In genomic region chr15:20249677-20249970, GRCh38 we compare ENCODE assay signal across 7 cellular contexts.
DNase-seq lines count a peak whose midpoint lies in the region; ATAC-seq and TF ChIP-seq lines count a peak whose summit lies in the region.
"Not testable (repeated sequence)": the region's sequence is repeated elsewhere in the genome, so short reads cannot be mapped to it uniquely, and the experiment has no call there.

No MANE protein-coding gene starts in this region.

- DNase-seq in DND-41; effector memory CD8-positive, alpha-beta T cell; mucosa of descending colon; stimulated activated effector memory CD8-positive, alpha-beta T cell treated with anti-CD3 and anti-CD28 coated beads, Interleukin-12 subunit alpha, Interleukin-12 subunit beta, amount 100 ng/mL, for 72 hours (ENCODE audit: low spot score in 2 of 2): not testable (repeated sequence)
- peak; percentile 65 for DNase-seq in activated CD8-positive, alpha-beta memory T cell treated with anti-CD3 and anti-CD28 coated beads, Interleukin-2, amount 10 ng/mL, durations not matched to agents 7 days and 5 days

- H3K4me3 ChIP-seq in BLaER1 treated with 17β-estradiol and CSF1 and Interleukin-3, amounts not matched to agents 10 nM and 100 nM; DND-41 (ENCODE audit: low read depth in 1 of 2, low read length in 2 of 2); OCI-LY3 (ENCODE audit: low read length); mucosa of descending colon: not testable (repeated sequence)

- H3K4me1 Mint-ChIP-seq in activated CD8-positive, alpha-beta memory T cell treated with anti-CD3 and anti-CD28 coated beads, Interleukin-2, amount 10 ng/mL, durations not matched to agents 7 days and 5 days; effector memory CD8-positive, alpha-beta T cell (ENCODE audit: low read depth in 2 of 2); stimulated activated effector memory CD8-positive, alpha-beta T cell treated with anti-CD3 and anti-CD28 coated beads, Interleukin-12 subunit alpha, Interleukin-12 subunit beta, amount 100 ng/mL, for 72 hours: not testable (repeated sequence)

- H3K9me3 ChIP-seq in BLaER1 treated with 17β-estradiol and CSF1 and Interleukin-3, amounts not matched to agents 10 nM and 100 nM (replicated peaks in 1 of 11); DND-41 (ENCODE audit: insufficient read depth, low read length, severe bottlenecking); OCI-LY3 (ENCODE audit: insufficient read depth, low read length): not testable (repeated sequence)
- peaks cover 83% of the 10 kb centered on the region for H3K9me3 ChIP-seq in mucosa of descending colon

- not testable (repeated sequence) for TF ChIP-seq CTCF in DND-41 (IDR thresholded peaks at IDR 0.05; ENCODE audit: borderline replicate concordance, extremely low read depth, low read length, poor library complexity, severe bottlenecking); OCI-LY3 (IDR thresholded peaks at IDR 0.05; ENCODE audit: low read depth, low read length); mucosa of descending colon (IDR thresholded peaks at IDR 0.05)

- not testable (repeated sequence) for H4K20me1 ChIP-seq in BLaER1 treated with 17β-estradiol and CSF1 and Interleukin-3, amounts not matched to agents 10 nM and 100 nM; DND-41 (ENCODE audit: insufficient read depth, low read length); OCI-LY3 (ENCODE audit: insufficient read depth, low read length)

- H3K27me3 Mint-ChIP-seq in activated CD8-positive, alpha-beta memory T cell treated with anti-CD3 and anti-CD28 coated beads, Interleukin-2, amount 10 ng/mL, durations not matched to agents 7 days and 5 days; effector memory CD8-positive, alpha-beta T cell: not testable (repeated sequence)

- CTCF ChIA-PET in activated CD8-positive, alpha-beta memory T cell treated with anti-CD3 and anti-CD28 coated beads, Interleukin-2, amount 10 ng/mL, durations not matched to agents 7 days and 5 days (lab: Charles Lee) = not testable (repeated sequence)

- peak overlapping the region; percentile 54 for H3K27ac Mint-ChIP-seq in activated CD8-positive, alpha-beta memory T cell treated with anti-CD3 and anti-CD28 coated beads, Interleukin-2, amount 10 ng/mL, durations not matched to agents 7 days and 5 days
- H3K27ac Mint-ChIP-seq in effector memory CD8-positive, alpha-beta T cell = peak overlapping the region; percentile 45 to 86
- peak overlapping the region; percentile 16 for H3K27ac Mint-ChIP-seq in stimulated activated effector memory CD8-positive, alpha-beta T cell treated with anti-CD3 and anti-CD28 coated beads, Interleukin-12 subunit alpha, Interleukin-12 subunit beta, amount 100 ng/mL, for 72 hours

- intact Hi-C loops in mucosa of descending colon (cut with DNase I, micrococcal nuclease) = not testable (repeated sequence)

- H3K27me3 ChIP-seq in BLaER1 treated with 17β-estradiol and CSF1 and Interleukin-3, amounts not matched to agents 10 nM and 100 nM; DND-41 (ENCODE audit: insufficient read depth, low read length, poor library complexity); OCI-LY3 (ENCODE audit: low read depth, low read length): not testable (repeated sequence)

- H3K4me1 ChIP-seq in BLaER1 treated with 17β-estradiol and CSF1 and Interleukin-3, amounts not matched to agents 10 nM and 100 nM = peaks cover 0 to 34% (median 27%) of the 10 kb centered on the region in 10 experiments; a peak in 15 of 20 replicates
- H3K4me1 ChIP-seq in DND-41 (ENCODE audit: insufficient read depth, low read length); OCI-LY3 (ENCODE audit: low read length); mucosa of descending colon (ENCODE audit: low read depth): not testable (repeated sequence)

- H3K9ac ChIP-seq in BLaER1 treated with 17β-estradiol and CSF1 and Interleukin-3, amounts not matched to agents 10 nM and 100 nM; DND-41 (ENCODE audit: low read depth, low read length); OCI-LY3 (ENCODE audit: low read length): not testable (repeated sequence)

- not testable (repeated sequence) for H3K4me3 Mint-ChIP-seq in activated CD8-positive, alpha-beta memory T cell treated with anti-CD3 and anti-CD28 coated beads, Interleukin-2, amount 10 ng/mL, durations not matched to agents 7 days and 5 days; stimulated activated effector memory CD8-positive, alpha-beta T cell treated with anti-CD3 and anti-CD28 coated beads, Interleukin-12 subunit alpha, Interleukin-12 subunit beta, amount 100 ng/mL, for 72 hours
- peak overlapping the region; percentile 7 to 16 for H3K4me3 Mint-ChIP-seq in effector memory CD8-positive, alpha-beta T cell

- peak; percentile 53; the same call in 2 of the 3 replicates for ATAC-seq in DND-41 (ENCODE audit: insufficient read depth, low read depth)
- ATAC-seq in activated CD8-positive, alpha-beta memory T cell treated with anti-CD3 and anti-CD28 coated beads, Interleukin-2, amount 10 ng/mL, durations not matched to agents 7 days and 5 days = peak; percentile 78
- ATAC-seq in effector memory CD8-positive, alpha-beta T cell (replicated peaks) = peak; percentile 66
- ATAC-seq in mucosa of descending colon = peak; percentile 13
- peak; percentile 41 for ATAC-seq in stimulated activated effector memory CD8-positive, alpha-beta T cell treated with anti-CD3 and anti-CD28 coated beads, Interleukin-12 subunit alpha, Interleukin-12 subunit beta, amount 100 ng/mL, for 72 hours

- H3K79me2 ChIP-seq in DND-41 (ENCODE audit: insufficient read depth, low read length); OCI-LY3 (ENCODE audit: low read length): not testable (repeated sequence)

- H3K9me3 Mint-ChIP-seq in activated CD8-positive, alpha-beta memory T cell treated with anti-CD3 and anti-CD28 coated beads, Interleukin-2, amount 10 ng/mL, durations not matched to agents 7 days and 5 days (ENCODE audit: low read depth); effector memory CD8-positive, alpha-beta T cell; stimulated activated effector memory CD8-positive, alpha-beta T cell treated with anti-CD3 and anti-CD28 coated beads, Interleukin-12 subunit alpha, Interleukin-12 subunit beta, amount 100 ng/mL, for 72 hours: not testable (repeated sequence)

- not testable (repeated sequence) for H2AFZ ChIP-seq in DND-41 (ENCODE audit: low read depth, low read length)
- H2AFZ ChIP-seq in OCI-LY3 (ENCODE audit: low read depth, low read length) = 0 out of 2 replicates have a peak overlapping the region, but pooled peaks have one; percentile 16

- peak overlapping the region in 8 of 11 experiments; percentile 0 to 67 (median 54); a peak in 12 of 22 replicates for H3K4me2 ChIP-seq in BLaER1 treated with 17β-estradiol and CSF1 and Interleukin-3, amounts not matched to agents 10 nM and 100 nM
- H3K4me2 ChIP-seq in DND-41 (ENCODE audit: insufficient read depth, low read length); OCI-LY3 (ENCODE audit: low read length): not testable (repeated sequence)

- not testable (repeated sequence) for H3K27ac ChIP-seq in BLaER1 treated with 17β-estradiol and CSF1 and Interleukin-3, amounts not matched to agents 10 nM and 100 nM; DND-41 (ENCODE audit: low read length); OCI-LY3 (ENCODE audit: low read length)

- H3K36me3 ChIP-seq in BLaER1 treated with 17β-estradiol and CSF1 and Interleukin-3, amounts not matched to agents 10 nM and 100 nM; DND-41 (ENCODE audit: insufficient read depth, low read length); OCI-LY3 (replicated peaks; ENCODE audit: low read depth, low read length); mucosa of descending colon (ENCODE audit: low read depth): not testable (repeated sequence)

- H3K36me3 Mint-ChIP-seq in activated CD8-positive, alpha-beta memory T cell treated with anti-CD3 and anti-CD28 coated beads, Interleukin-2, amount 10 ng/mL, durations not matched to agents 7 days and 5 days; effector memory CD8-positive, alpha-beta T cell (ENCODE audit: insufficient read depth); stimulated activated effector memory CD8-positive, alpha-beta T cell treated with anti-CD3 and anti-CD28 coated beads, Interleukin-12 subunit alpha, Interleukin-12 subunit beta, amount 100 ng/mL, for 72 hours: not testable (repeated sequence)

Comparison
In these comparisons a context has a peak if more than half of its experiments do, and no peak if none do; other contexts are left out.
1. ATAC-seq: peak in every context shown above with its lines; median percentile 78 in activated CD8-positive, alpha-beta memory T cell treated with anti-CD3 and anti-CD28 coated beads, Interleukin-2, amount 10 ng/mL, durations not matched to agents 7 days and 5 days; 66 in effector memory CD8-positive, alpha-beta T cell; 53 in DND-41; 41 in stimulated activated effector memory CD8-positive, alpha-beta T cell treated with anti-CD3 and anti-CD28 coated beads, Interleukin-12 subunit alpha, Interleukin-12 subunit beta, amount 100 ng/mL, for 72 hours; 13 in mucosa of descending colon.